In the genomic region with DNA sequence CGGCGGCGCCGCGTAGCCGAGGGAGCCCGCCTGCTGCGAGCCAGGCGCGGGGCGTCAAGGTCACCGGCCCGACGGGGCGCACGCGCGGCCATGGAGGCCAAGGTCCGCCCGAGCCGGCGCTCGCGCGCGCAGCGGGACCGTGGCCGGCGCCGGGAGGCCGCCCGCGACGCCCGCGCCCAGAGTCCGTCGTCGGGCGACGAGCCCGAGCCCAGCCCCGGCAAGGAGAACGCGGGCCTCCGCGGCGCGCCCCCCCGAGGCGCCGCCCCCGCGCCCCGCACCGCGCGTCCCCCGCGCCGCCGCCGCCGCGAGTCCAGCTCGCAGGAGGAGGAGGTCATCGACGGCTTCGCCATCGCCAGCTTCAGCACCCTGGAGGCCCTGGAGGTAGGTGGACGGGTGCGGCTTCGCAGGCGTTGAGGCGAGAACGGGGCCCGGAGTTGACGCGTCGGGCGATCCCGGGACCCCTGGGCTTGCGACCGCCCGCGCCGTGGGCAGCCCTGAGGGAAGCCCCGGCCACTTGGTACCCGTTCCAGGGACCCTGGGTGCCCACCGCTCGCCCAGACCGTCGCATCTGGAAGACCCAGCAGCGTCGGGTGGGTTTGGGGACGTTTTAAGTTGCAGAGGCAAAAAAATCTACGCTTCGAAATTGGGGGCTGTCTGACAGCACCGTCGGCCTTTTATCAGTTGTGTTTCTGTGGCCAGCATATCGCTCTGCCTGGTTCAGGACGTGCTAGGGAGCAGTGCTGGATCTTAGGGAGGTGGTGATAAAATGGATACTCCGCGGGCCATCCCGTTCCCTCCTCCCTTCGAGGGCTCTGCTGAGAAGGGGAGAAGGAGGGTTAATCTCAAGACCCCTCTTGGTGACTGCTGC, we compare ENCODE assay signal across 8 cellular contexts. TPM values are rescaled to one million over a fixed set of nuclear protein-coding genes. Genes with fewer than 3 reads are reported as not detected.
DNase-seq lines count a peak whose midpoint lies in the region; ATAC-seq and TF ChIP-seq lines count a peak whose summit lies in the region.

No MANE protein-coding gene starts in this region.

- H4K20me1 ChIP-seq in PC-9 (ENCODE audit: insufficient read depth) = peaks cover 50% of the 10 kb centered on the region

- no peak for TF ChIP-seq POLR2A in erythroblast (IDR thresholded peaks at IDR 0.05; ENCODE audit: low read length)

- H2BK120ac ChIP-seq in neuronal stem cell (ENCODE audit: low read depth, low read length) = no peak overlapping the region

- H3K9ac ChIP-seq in neuronal stem cell (ENCODE audit: low read depth, low read length, poor library complexity) = peak overlapping the region; percentile 90

- WGBS in neuronal stem cell (ENCODE audit: extremely low coverage in 2 of 2, insufficient read length in 2 of 2, insufficient replicate concordance in 1 of 2), 2 donors = no CpG with 5 or more reads among the region's 107 CpGs

- peak overlapping the region; percentile 73 for H2BK12ac ChIP-seq in neuronal stem cell (ENCODE audit: low read length)

- H3K4me3 ChIP-seq in AG10803 (ENCODE audit: low read length) = peak overlapping the region; percentile 68
- peak overlapping the region; percentile 81 for H3K4me3 ChIP-seq in PC-9
- peak overlapping the region; percentile 69 to 88 for H3K4me3 ChIP-seq in neuronal stem cell (ENCODE audit: low read length in 2 of 2)

- CTCF ChIA-PET in PC-9 (lab: Charles Lee) = no interaction called here

- H3K23ac ChIP-seq in neuronal stem cell (ENCODE audit: low read depth, low read length, poor library complexity) = peak overlapping the region; percentile 80

- H2AFZ ChIP-seq in PC-9 = no peak overlapping the region
- H2AFZ ChIP-seq in neuronal stem cell (ENCODE audit: low read length) = no peak overlapping the region

- H3K4ac ChIP-seq in neuronal stem cell (ENCODE audit: low read length) = no peak overlapping the region

- peaks cover 10% of the 10 kb centered on the region for H3F3A ChIP-seq in PC-9 (ENCODE audit: insufficient read depth, low read depth)

- H4K8ac ChIP-seq in neuronal stem cell (ENCODE audit: low read depth, low read length) = no peak overlapping the region

- no peak overlapping the region for H2BK15ac ChIP-seq in neuronal stem cell (ENCODE audit: low read length)

- peaks cover 44% of the 10 kb centered on the region for H3K4me1 ChIP-seq in PC-9 (replicated peaks; ENCODE audit: insufficient read depth)
- H3K4me1 ChIP-seq in neuronal stem cell (ENCODE audit: control insufficient read depth in 2 of 2, insufficient read depth in 1 of 2, low read depth in 1 of 2, low read length in 2 of 2) = peaks cover 10 to 16% of the 10 kb centered on the region in 2 donors

- peaks cover 33% of the 10 kb centered on the region for H3K27me3 ChIP-seq in PC-9 (ENCODE audit: insufficient read depth, low read depth)
- peaks cover 0 to 31% (median 14%) of the 10 kb centered on the region in 3 experiments for H3K27me3 ChIP-seq in neuronal stem cell (ENCODE audit: control insufficient read depth in 3 of 3, insufficient read depth in 3 of 3, low read depth in 1 of 3, low read length in 3 of 3)

- TF ChIP-seq CTCF in AG10803 (conservative IDR thresholded peaks at IDR 0.05; ENCODE audit: low read length) (no peak), PC-9 (conservative IDR thresholded peaks at IDR 0.05) (no peak)

- H3K27ac ChIP-seq in PC-9 (no peak overlapping the region), neuronal stem cell (replicated peaks; ENCODE audit: low read length) (no peak overlapping the region)

- H3K9me2 ChIP-seq in PC-9 (ENCODE audit: insufficient read depth) = no peaks in the 10 kb centered on the region

- ATAC-seq in GM19351 (IDR thresholded peaks at IDR 0.05; ENCODE audit: unreplicated experiment) = peak; percentile 3

- POLR2A ChIA-PET in PC-9 (lab: Charles Lee; ENCODE audit: unreplicated experiment) = no interaction called here

- H3K79me1 ChIP-seq in neuronal stem cell (ENCODE audit: low read depth, low read length) = peaks cover 40% of the 10 kb centered on the region

- no peak overlapping the region for H2BK5ac ChIP-seq in neuronal stem cell (ENCODE audit: low read length)

- H3K36me3 ChIP-seq in PC-9 (ENCODE audit: low read depth) (no peaks in the 10 kb centered on the region), neuronal stem cell (replicated peaks in 1 of 2; ENCODE audit: control insufficient read depth in 2 of 2, insufficient read depth in 2 of 2, low read length in 2 of 2) (peaks cover 2 to 12% of the 10 kb centered on the region in 2 donors)

- peak overlapping the region; percentile 28 for H3K18ac ChIP-seq in neuronal stem cell (ENCODE audit: low read length)

- H3K14ac ChIP-seq in neuronal stem cell (ENCODE audit: low read length) = peak overlapping the region; percentile 38

- no TSS peak for BruUV-seq in PC-9 (replicated peaks; lab: Mats Ljungman, UMichigan)

- H3K9me3 ChIP-seq in PC-9 (ENCODE audit: insufficient read depth, low read depth) = no peaks in the 10 kb centered on the region
- peaks cover 0 to under 1% of the 10 kb centered on the region in 2 donors for H3K9me3 ChIP-seq in neuronal stem cell (replicated peaks in 1 of 2; ENCODE audit: control insufficient read depth in 2 of 2, insufficient read depth in 1 of 2, low read depth in 1 of 2, low read length in 2 of 2)

- intact Hi-C loops in PC-9 (cut with micrococcal nuclease; ENCODE audit: unreplicated experiment) = no loop called here

- peak overlapping the region; percentile 75 for H2AK5ac ChIP-seq in neuronal stem cell (ENCODE audit: low read depth, low read length)

- H3K4me2 ChIP-seq in PC-9 (peak overlapping the region; percentile 97), neuronal stem cell (ENCODE audit: insufficient read depth, low read length, poor library complexity, severe bottlenecking) (peak overlapping the region; percentile 80)

- DNase-seq in AG10803 (ENCODE audit: low read depth) = peak; percentile 12
- peak in 1 of 2 experiments; percentile 17 for DNase-seq in PC-9
- peak; percentile 58 to 71 for DNase-seq in erythroblast (lab: John Stamatoyannopoulos, UW)
- no peak for DNase-seq in neuronal stem cell (ENCODE audit: low spot score)
- DNase-seq in NCI-H1092 (lab: John Stamatoyannopoulos, UW) = no peak
- DNase-seq in NK-92 (lab: John Stamatoyannopoulos, UW; ENCODE audit: unreplicated experiment) = no peak
- no peak for DNase-seq in NCI-H446 (lab: John Stamatoyannopoulos, UW)

- no peak overlapping the region for H4K91ac ChIP-seq in neuronal stem cell (ENCODE audit: low read depth, low read length, poor library complexity)

- peaks cover 50% of the 10 kb centered on the region for H3K79me2 ChIP-seq in PC-9 (ENCODE audit: low read depth)

RNA-seq across cellular contexts. Expression of a gene that starts 0.8 kb away (rescaled TPM):
- total RNA-seq in PC-9 (2021) = 59.5 and 76.1 TPM in 2 replicates
- 61.7 TPM for polyA plus RNA-seq in neuronal stem cell (2013, experiment 1 of 2)
- polyA plus RNA-seq in neuronal stem cell (2013, experiment 2 of 2) = 70.1 TPM

Comparison
In these comparisons a context has a peak if more than half of its experiments do, and no peak if none do; other contexts are left out.
1. DNase-seq: peak in AG10803 (single experiment) and erythroblast (2 of 2); none in neuronal stem cell (single experiment), NCI-H1092 (single experiment), NK-92 (single experiment) and NCI-H446 (0 of 2).
2. Peak in every context shown above with its lines, with median percentiles within 50 percentile points of each other: H3K4me3 ChIP-seq.